1 cellular context compared by ENCODE assay signal in the genomic region with DNA sequence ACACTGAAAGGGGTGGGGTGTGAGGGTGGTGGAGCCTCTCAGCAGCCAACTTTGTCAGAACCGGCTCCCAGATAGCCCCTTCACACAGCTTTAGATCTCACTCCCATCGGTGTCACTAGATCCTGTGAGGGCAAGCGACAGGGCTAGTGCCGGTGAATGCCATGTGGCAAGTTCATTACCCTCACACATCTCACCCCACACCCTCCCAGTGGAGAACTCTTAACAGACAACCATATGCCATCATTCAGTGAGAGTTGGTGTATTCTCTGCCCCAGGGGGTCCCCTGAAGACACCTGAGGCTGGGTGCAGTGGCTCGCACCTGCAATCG.
TF ChIP-seq lines count a peak whose summit lies in the region.

No MANE protein-coding gene starts in this region.

TF ChIP-seq in GM23338, 12 proteins besides CTCF, POLR2A, EP300 and RAD21 (continued from another document):
- TF ChIP-seq ZNF462 (CRISPR knock-in tag; IDR thresholded peaks at IDR 0.05) (no peak), ZNF114 (CRISPR knock-in tag; IDR thresholded peaks at IDR 0.05) (no peak), EZH2 (IDR thresholded peaks at IDR 0.05; ENCODE audit: low read depth, unreplicated experiment) (no peak)
